Comparison of ENCODE assay signal across 8 cellular contexts in the genomic region with DNA sequence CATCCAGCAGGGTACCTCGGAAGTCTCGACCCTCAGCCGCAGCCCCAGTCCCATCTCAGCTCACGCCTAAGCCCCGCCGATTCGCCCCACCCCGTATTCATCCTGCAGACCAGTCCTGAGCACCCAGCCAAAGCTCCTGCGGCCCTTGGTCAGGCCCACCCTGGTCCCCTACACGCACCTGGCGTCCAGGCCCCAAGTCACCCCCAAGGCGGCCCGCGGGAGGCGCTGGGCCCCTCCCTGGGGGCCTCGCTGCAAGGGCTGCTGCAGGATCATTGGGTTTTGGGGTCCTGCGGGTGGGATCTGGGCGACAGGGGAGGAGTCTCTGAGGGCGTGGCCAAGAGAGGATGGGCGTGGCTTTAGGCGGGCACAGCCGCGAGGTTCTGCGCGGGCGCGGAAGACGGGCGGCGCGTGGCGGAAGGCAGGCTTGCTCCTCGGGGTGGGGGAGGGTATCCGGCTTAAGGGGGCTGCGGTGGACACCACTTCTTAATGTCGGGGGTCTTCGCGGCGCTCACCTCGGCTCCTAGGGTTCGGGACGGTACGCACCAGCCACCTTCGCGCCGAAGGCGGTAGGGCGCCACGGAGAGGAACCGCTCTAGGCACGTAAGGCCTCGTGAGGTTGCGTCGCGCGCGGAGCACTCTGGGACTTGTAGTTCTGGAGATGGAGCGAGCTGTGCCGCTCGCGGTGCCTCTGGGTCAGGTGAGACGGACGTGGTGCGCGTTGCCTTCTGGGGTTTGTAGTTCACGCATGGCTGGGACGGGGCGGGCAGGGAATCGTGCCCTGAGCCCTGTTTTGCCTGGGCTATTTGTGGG. TPM values are rescaled to one million over a fixed set of nuclear protein-coding genes. Genes with fewer than 3 reads are reported as not detected.
A peak's percentile ranks its signal among the peaks of the same experiment; 100 is the strongest.
DNase-seq lines count a peak whose midpoint lies in the region; ATAC-seq and TF ChIP-seq lines count a peak whose summit lies in the region.

A gene with protein sequence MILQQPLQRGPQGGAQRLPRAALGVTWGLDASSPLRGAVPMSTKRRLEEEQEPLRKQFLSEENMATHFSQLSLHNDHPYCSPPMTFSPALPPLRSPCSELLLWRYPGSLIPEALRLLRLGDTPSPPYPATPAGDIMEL (minus strand): TSS at position 274 of the 810 bp plus-strand sequence. CDS start 1 bp downstream, at position 273.
A gene (plus strand): TSS at position 367 of the 810 bp plus-strand sequence. CDS start 292 bp downstream, at position 659.

- intact Hi-C loops in left cardiac atrium (cut with DNase I) = no loop called here
- intact Hi-C loops in prostate gland (cut with DNase I) = no loop called here

- peak within 1 kb of the TSS; percentile 38 to 63 for H3K4me3 ChIP-seq in prostate gland

- H3K9me3 ChIP-seq in T-helper 17 cell (ENCODE audit: control insufficient read depth, low read length, poor library complexity, severe bottlenecking) (no peaks in the 10 kb centered on the region), prostate gland (no peaks in the 10 kb centered on the region)

- H3K4me1 Mint-ChIP-seq in T-helper 17 cell = peaks cover 36% of the 10 kb centered on the region

- H3K27ac Mint-ChIP-seq in T-helper 17 cell = peak within 1 kb of the TSS; percentile 86

- no peaks in the 10 kb centered on the region for H3K36me3 ChIP-seq in prostate gland

- peak within 1 kb of the TSS; percentile 90 for H3K4me3 Mint-ChIP-seq in T-helper 17 cell

- peaks cover 2% of the 10 kb centered on the region for H3K27me3 Mint-ChIP-seq in T-helper 17 cell

- peak; percentile 95 to 99 for DNase-seq in NCI-H187 (lab: John Stamatoyannopoulos, UW)
- DNase-seq in T-helper 17 cell = peak; percentile 89 to 90 (median 90)
- peak; percentile 94 for DNase-seq in amniotic stem cell (lab: John Stamatoyannopoulos, UW)
- DNase-seq in left cardiac atrium = peak; percentile 98
- peak; percentile 97 for DNase-seq in prostate gland (ENCODE audit: low spot score)
- DNase-seq in ureter (ENCODE audit: low spot score) = peak; percentile 98

- H3K27me3 ChIP-seq in prostate gland (replicated peaks; ENCODE audit: insufficient read depth) = no peaks in the 10 kb centered on the region

- ATAC-seq in GM18499 (IDR thresholded peaks at IDR 0.05; ENCODE audit: insufficient read depth, unreplicated experiment) = peak; percentile 43
- peak; percentile 56 for ATAC-seq in HG02938 (IDR thresholded peaks at IDR 0.05; ENCODE audit: unreplicated experiment)
- ATAC-seq in T-helper 17 cell = peak; percentile 88
- ATAC-seq in left cardiac atrium = peak; percentile 62 to 81

- peak in 1 of 4 experiments; percentile 30 for TF ChIP-seq CTCF in prostate gland (IDR thresholded peaks at IDR 0.05)

- peak within 1 kb of the TSS; percentile 89 to 94 for H3K27ac ChIP-seq in prostate gland

- peak; percentile 64 for TF ChIP-seq POLR2A in prostate gland (IDR thresholded peaks at IDR 0.05)

- H3K36me3 Mint-ChIP-seq in T-helper 17 cell (ENCODE audit: low read depth) = no peaks in the 10 kb centered on the region

- WGBS in prostate gland = under 1% methylated on average over 69 of the region's 69 CpGs

- H3K4me1 ChIP-seq in prostate gland (replicated peaks) = peaks cover 30% of the 10 kb centered on the region

RNA-seq across cellular contexts. Expression of the first gene that starts in this region (rescaled TPM):
- total RNA-seq in T-helper 17 cell = 10 to 100 TPM; 10.6 to 14.4 TPM
- total RNA-seq in left cardiac atrium = 10 to 100 TPM; 28.4 to 46.1 TPM
- 10 to 100 TPM; 52.4 to 67.0 TPM for total RNA-seq in prostate gland
- total RNA-seq in ureter = 46.3 TPM

RNA-seq across cellular contexts. Expression of the second gene that starts in this region (rescaled TPM):
- total RNA-seq in T-helper 17 cell (10 to 100 TPM; 21.3 to 23.7 TPM), left cardiac atrium (10 to 100 TPM; 11.8 to 18.2 TPM), prostate gland (10 to 100 TPM; 22.9 to 28.0 TPM), ureter (29.8 TPM)

Comparison
In these comparisons a context has a peak if more than half of its experiments do, and no peak if none do; other contexts are left out.
1. Peak in every context shown above with its lines: DNase-seq, ATAC-seq, H3K4me3 ChIP-seq and H3K27ac ChIP-seq.